7 cellular contexts compared by ENCODE assay signal in the genomic region with DNA sequence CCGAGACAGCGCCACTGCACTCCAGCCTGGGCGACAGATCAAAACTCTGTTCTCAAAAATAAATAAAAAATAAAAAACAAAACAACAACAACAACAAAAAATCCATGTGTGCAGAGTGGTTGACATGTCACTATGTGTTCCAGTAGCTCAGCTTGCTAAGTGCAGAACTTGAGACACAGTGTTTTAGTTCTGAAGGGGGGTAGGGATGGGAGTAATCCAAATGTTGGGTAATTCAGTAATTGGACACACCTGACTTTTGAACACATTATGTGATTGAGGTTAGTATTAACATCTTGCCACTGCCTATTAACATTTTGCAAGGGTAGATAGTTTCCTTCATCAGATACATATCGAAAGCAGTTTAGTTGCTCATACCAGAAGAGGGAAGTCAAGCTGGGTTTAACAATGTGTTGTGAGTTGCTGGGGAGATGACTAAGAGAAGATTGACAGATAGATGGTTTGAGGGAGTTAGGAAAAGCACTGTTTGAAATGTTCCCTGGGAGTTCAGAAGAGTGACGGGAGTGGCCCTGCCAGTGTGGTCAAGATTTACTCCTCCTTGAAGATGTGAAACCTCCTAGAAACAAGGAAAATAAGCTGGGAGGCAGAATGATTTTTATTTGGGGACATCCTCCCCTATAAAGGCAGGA. TPM values are rescaled to one million over a fixed set of nuclear protein-coding genes. Genes with fewer than 3 reads are reported as not detected.
DNase-seq lines count a peak whose midpoint lies in the region; ATAC-seq, FAIRE-seq and TF ChIP-seq lines count a peak whose summit lies in the region.

No MANE protein-coding gene starts in this region.

- peaks cover 11% of the 10 kb centered on the region for H3K4me1 ChIP-seq in HUES64 (ENCODE audit: insufficient read depth, low read length)

- H3K36me3 ChIP-seq in HUES64 (ENCODE audit: insufficient read depth, low read length): no peaks in the 10 kb centered on the region

- H3K27me3 ChIP-seq in HUES64 (ENCODE audit: insufficient read depth, low read length): no peaks in the 10 kb centered on the region

- ATAC-seq in GM21529 (IDR thresholded peaks at IDR 0.05; ENCODE audit: unreplicated experiment): peak; percentile 66

- H3K4me3 ChIP-seq in HUES64 (ENCODE audit: low read length): peak overlapping the region; percentile 53

- H3K9ac ChIP-seq in HUES64 (ENCODE audit: low read depth, low read length): no peak overlapping the region

- H3K27ac ChIP-seq in HUES64 (ENCODE audit: low read depth, low read length) (peak overlapping the region; percentile 7; the same call in 1 of the 2 replicates), temporal lobe (ENCODE audit: low read depth, low read length) (peak overlapping the region; percentile 14)

- 77% methylated on average over 5 of the region's 5 CpGs for WGBS in HUES64

- no peaks in the 10 kb centered on the region for H3K9me3 ChIP-seq in HUES64 (ENCODE audit: insufficient read depth, low read depth, low read length)

- DNase-seq in GM12892 (ENCODE audit: insufficient read length) (peak; percentile 23), amniotic epithelial cell (ENCODE audit: low read depth) (peak; percentile 21), inferior parietal cortex (ENCODE audit: extremely low spot score) (peak; percentile 28), NCI-H146 (lab: John Stamatoyannopoulos, UW) (no peak)

- 0 out of 2 replicates have a peak, but pooled peaks have one; percentile 14 for TF ChIP-seq POLR2A in GM12892 (IDR thresholded peaks at IDR 0.05; ENCODE audit: low read depth, low read length)

- peak; percentile 94 for FAIRE-seq in GM12892 (lab: Jason Lieb, UNC)

RNA-seq across cellular contexts. Expression of a gene that starts 0.9 kb away (rescaled TPM):
- 6.1 TPM for polyA plus RNA-seq in GM12892 (2012; ENCODE audit: missing spikeins)
- polyA plus RNA-seq in HUES64 (2013, experiment 1 of 2): 0.60 TPM
- polyA plus RNA-seq in HUES64 (2013, experiment 2 of 2): 1.1 TPM
- total RNA-seq in temporal lobe: 0.49 TPM

RNA-seq across cellular contexts. Expression of a gene that starts 47.2 kb away (rescaled TPM):
- polyA plus RNA-seq in GM12892 (2012; ENCODE audit: missing spikeins): not detected
- not detected for polyA plus RNA-seq in HUES64 (2013, experiment 1 of 2)
- not detected for polyA plus RNA-seq in HUES64 (2013, experiment 2 of 2)
- total RNA-seq in temporal lobe: not detected
